In genomic region chr2:46767706-46768105, GRCh38 we compare ENCODE assay signal across 27 cellular contexts.
"Had no signal": no experiment of that assay in that cellular context is flagged by ENCODE, and none has a peak within 500 bp of the region (broad histone marks: within the 10 kb centered on the region; RNA-seq: fewer than 3 reads in every experiment).

No MANE protein-coding gene starts in this region.

- ATAC-seq: foreskin keratinocyte; gastroesophageal sphincter; heart left ventricle; left cardiac atrium; left lung; naive thymus-derived CD8-positive, alpha-beta T cell; stimulated activated effector memory CD8-positive, alpha-beta T cell treated with anti-CD3 and anti-CD28 coated beads, Interleukin-12 subunit alpha, Interleukin-12 subunit beta, amount 100 ng/mL, for 72 hours had no signal

- H3K9me3 ChIP-seq: esophagus muscularis mucosa, gastroesophageal sphincter, heart left ventricle, left lung, prostate gland, right atrium auricular region, sigmoid colon, stomach, thyroid gland, vagina had no signal

- FAIRE-seq: endothelial cell of umbilical vein, islet of Langerhans had no signal

- H3K27ac Mint-ChIP-seq: dendritic cell treated with granulocyte-macrophage colony-stimulating factor and Interleukin-4, amounts not matched to agents 40 ng/mL and 50 ng/mL, for 4 days; nephron progenitor cell; stimulated activated effector memory CD8-positive, alpha-beta T cell treated with anti-CD3 and anti-CD28 coated beads, Interleukin-12 subunit alpha, Interleukin-12 subunit beta, amount 100 ng/mL, for 72 hours had no signal

- H3K27ac ChIP-seq: esophagus muscularis mucosa, foreskin keratinocyte, gastroesophageal sphincter, heart left ventricle, hepatocyte, left lung, prostate gland, right atrium auricular region, sigmoid colon, stomach, thyroid gland, vagina had no signal

- H3K4me3 Mint-ChIP-seq: dendritic cell treated with granulocyte-macrophage colony-stimulating factor and Interleukin-4, amounts not matched to agents 40 ng/mL and 50 ng/mL, for 4 days; naive thymus-derived CD8-positive, alpha-beta T cell; nephron progenitor cell; stimulated activated effector memory CD8-positive, alpha-beta T cell treated with anti-CD3 and anti-CD28 coated beads, Interleukin-12 subunit alpha, Interleukin-12 subunit beta, amount 100 ng/mL, for 72 hours had no signal

- H3K4me1 Mint-ChIP-seq: stimulated activated effector memory CD8-positive, alpha-beta T cell treated with anti-CD3 and anti-CD28 coated beads, Interleukin-12 subunit alpha, Interleukin-12 subunit beta, amount 100 ng/mL, for 72 hours had no signal

- H3K36me3 ChIP-seq: esophagus muscularis mucosa, gastroesophageal sphincter, heart left ventricle, left lung, prostate gland, right atrium auricular region, sigmoid colon, stomach, thyroid gland, vagina had no signal

- DNase-seq: effector memory CD4-positive, alpha-beta T cell; foreskin keratinocyte; heart left ventricle; left cardiac atrium; left lung; mesenchymal stem cell; midbrain; naive thymus-derived CD8-positive, alpha-beta T cell; nephron progenitor cell; nucleus accumbens; sigmoid colon; stimulated activated CD4-positive, alpha-beta T cell treated with anti-CD3 and anti-CD28 coated beads, Interleukin-2, amount 100 ng/mL, for 24 hours; stimulated activated CD4-positive, alpha-beta T cell treated with anti-CD3 and anti-CD28 coated beads, Interleukin-4, amount 100 ng/mL, for 24 hours; stimulated activated naive CD4-positive, alpha-beta T cell treated with Interleukin-2 at 50 U/mL for 16 hours; stomach; thyroid gland; trophoblast cell had no signal

- H3K4me3 ChIP-seq: esophagus muscularis mucosa, gastroesophageal sphincter, heart left ventricle, hepatocyte, left lung, prostate gland, right atrium auricular region, sigmoid colon, stomach, thyroid gland, vagina had no signal

- H2AFZ ChIP-seq: hepatocyte had no signal

- H3K36me3 Mint-ChIP-seq: naive thymus-derived CD8-positive, alpha-beta T cell; stimulated activated effector memory CD8-positive, alpha-beta T cell treated with anti-CD3 and anti-CD28 coated beads, Interleukin-12 subunit alpha, Interleukin-12 subunit beta, amount 100 ng/mL, for 72 hours had no signal

- H3K4me1 ChIP-seq: foreskin keratinocyte, left lung, prostate gland, right atrium auricular region, thyroid gland, vagina had no signal

- H3K9me3 Mint-ChIP-seq: dendritic cell treated with granulocyte-macrophage colony-stimulating factor and Interleukin-4, amounts not matched to agents 40 ng/mL and 50 ng/mL, for 4 days; nephron progenitor cell; stimulated activated effector memory CD8-positive, alpha-beta T cell treated with anti-CD3 and anti-CD28 coated beads, Interleukin-12 subunit alpha, Interleukin-12 subunit beta, amount 100 ng/mL, for 72 hours had no signal

- H3K4me2 ChIP-seq: hepatocyte had no signal

- H3K27me3 ChIP-seq: esophagus muscularis mucosa, foreskin keratinocyte, gastroesophageal sphincter, heart left ventricle, hepatocyte, left lung, right atrium auricular region, sigmoid colon, stomach, thyroid gland, vagina had no signal

- H3K27me3 Mint-ChIP-seq: dendritic cell treated with granulocyte-macrophage colony-stimulating factor and Interleukin-4, amounts not matched to agents 40 ng/mL and 50 ng/mL, for 4 days; naive thymus-derived CD8-positive, alpha-beta T cell had no signal
